Comparison of ENCODE assay signal across 8 cellular contexts in genomic region chr10:122142652-122143237, GRCh38.
DNase-seq lines count a peak whose midpoint lies in the region; ATAC-seq lines count a peak whose summit lies in the region.

No MANE protein-coding gene starts in this region.

- intact Hi-C loops in right cardiac atrium (cut with DNase I), result loop anchor here in 1 of 4 donors (10.0 kb wide), 1 partner anchor 122 kb away; no protein-coding TSS in a partner anchor

- H3K4me3 ChIP-seq in right cardiac atrium (ENCODE audit: low read length), result no peak overlapping the region

- peaks cover 30% of the 10 kb centered on the region for H3K4me1 ChIP-seq in right cardiac atrium (ENCODE audit: control insufficient read depth, insufficient read depth, low read length)

- H3K27ac ChIP-seq in right cardiac atrium (ENCODE audit: low read length), result peak overlapping the region; percentile 85

- DNase-seq in CD1c-positive myeloid dendritic cell (ENCODE audit: extremely low spot score) (peak; percentile 10), HuH-7 (ENCODE audit: low spot score) (peak; percentile 72), right cardiac atrium (peak in 2 of 3 donors; percentile 76 to 82), NCI-H2081 treated with DMSO at 0.1 percent for 48 hours (lab: John Stamatoyannopoulos, UW) (no peak), cortex of kidney (lab: John Stamatoyannopoulos, UW) (no peak), NCI-H2029 (lab: John Stamatoyannopoulos, UW) (no peak)
- DNase-seq in activated T-cell treated with anti-CD3 and anti-CD28 coated beads, Interleukin-2, amount 50 U/mL, for 48 hours, result peak; percentile 53 to 62
- peak; percentile 28 to 54 for DNase-seq in stimulated activated CD4-positive, alpha-beta T cell treated with anti-CD3 and anti-CD28 coated beads, Interleukin-2, amount 100 ng/mL, for 24 hours

- WGBS in right cardiac atrium, result 33% methylated on average over 14 of the region's 14 CpGs

- ATAC-seq in right cardiac atrium, result no peak

- H3K9me3 ChIP-seq in right cardiac atrium (ENCODE audit: control insufficient read depth, low read length), result no peaks in the 10 kb centered on the region

- H3K27me3 ChIP-seq in right cardiac atrium (ENCODE audit: control insufficient read depth, insufficient read depth), result no peaks in the 10 kb centered on the region

Comparison
In these comparisons a context has a peak if more than half of its experiments do, and no peak if none do; other contexts are left out.
1. DNase-seq: peak in CD1c-positive myeloid dendritic cell (single experiment), HuH-7 (single experiment), activated T-cell treated with anti-CD3 and anti-CD28 coated beads, Interleukin-2, amount 50 U/mL, for 48 hours (2 of 2), right cardiac atrium (2 of 3) and stimulated activated CD4-positive, alpha-beta T cell treated with anti-CD3 and anti-CD28 coated beads, Interleukin-2, amount 100 ng/mL, for 24 hours (2 of 2); none in NCI-H2081 treated with DMSO at 0.1 percent for 48 hours (single experiment), cortex of kidney (single experiment) and NCI-H2029 (single experiment).